17 cellular contexts compared by ENCODE assay signal in the genomic region with DNA sequence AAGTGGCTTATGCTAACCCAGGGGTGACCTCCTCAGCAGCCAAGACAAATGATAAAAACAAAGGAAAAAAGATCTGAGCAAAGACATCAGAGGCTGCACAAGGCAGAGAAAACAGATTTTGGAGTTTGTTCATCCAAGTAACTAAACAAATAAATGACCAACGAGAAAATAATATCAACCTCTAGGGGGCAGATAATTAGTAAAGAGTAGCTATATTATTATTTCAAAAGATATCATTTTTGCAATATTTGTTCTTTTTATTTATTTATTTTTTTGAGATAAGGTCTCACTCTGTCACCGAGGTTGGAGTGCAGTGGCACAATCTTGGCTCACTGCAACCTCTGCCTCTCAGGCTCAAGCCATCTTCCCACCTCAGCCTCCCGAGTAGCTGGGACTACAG.
DNase-seq lines count a peak whose midpoint lies in the region; ATAC-seq and TF ChIP-seq lines count a peak whose summit lies in the region.
"Had no signal": no experiment of that assay in that cellular context is flagged by ENCODE, and none has a peak within 500 bp of the region (broad histone marks: within the 10 kb centered on the region; RNA-seq: fewer than 3 reads in every experiment).

No MANE protein-coding gene starts in this region.

- H3K27ac ChIP-seq in cardiac muscle cell (peak overlapping the region; percentile 90), PC-3 (ENCODE audit: low read length) (no peak overlapping the region), fibroblast of lung (ENCODE audit: insufficient read depth, low read length) (peak overlapping the region; percentile 84), body of pancreas (no peak overlapping the region)

- H4K20me1 ChIP-seq in PC-3 (ENCODE audit: low read length) (no peaks in the 10 kb centered on the region), fibroblast of lung (ENCODE audit: control insufficient read depth, extremely low read depth, insufficient read depth, low read length) (no peaks in the 10 kb centered on the region)

- no peaks in the 10 kb centered on the region for H3K9me3 ChIP-seq in cardiac muscle cell (ENCODE audit: low read depth)
- H3K9me3 ChIP-seq in PC-3 (ENCODE audit: low read length), result no peaks in the 10 kb centered on the region
- no peaks in the 10 kb centered on the region for H3K9me3 ChIP-seq in fibroblast of lung (ENCODE audit: control insufficient read depth, insufficient read depth, low read depth, low read length)
- no peaks in the 10 kb centered on the region for H3K9me3 ChIP-seq in body of pancreas
- H3K9me3 ChIP-seq: uterus had no signal

- H3K4me2 ChIP-seq in PC-3 (ENCODE audit: low read length) (no peak overlapping the region), fibroblast of lung (ENCODE audit: extremely low read depth, insufficient read depth, low read length) (no peak overlapping the region)

- ATAC-seq in Right ventricle myocardium superior (ENCODE audit: poor library complexity), result no peak
- no peak for ATAC-seq in PC-3
- no peak for ATAC-seq in body of pancreas

- no peak overlapping the region for H3K4me3 ChIP-seq in cardiac muscle cell
- H3K4me3 ChIP-seq in PC-3 (ENCODE audit: low read length), result no peak overlapping the region
- no peak overlapping the region for H3K4me3 ChIP-seq in fibroblast of lung (replicated peaks in 1 of 4; ENCODE audit: control extremely low read depth in 1 of 4, insufficient read depth in 1 of 4, low read depth in 3 of 4, low read length in 4 of 4)
- no peak overlapping the region for H3K4me3 ChIP-seq in body of pancreas
- H3K4me3 ChIP-seq: uterus had no signal

- peaks cover 21% of the 10 kb centered on the region for H3K4me1 ChIP-seq in cardiac muscle cell (ENCODE audit: low read depth)
- 0 out of 2 replicates have a peak, but pooled peaks cover 6% of the 10 kb centered on the region for H3K4me1 ChIP-seq in PC-3 (ENCODE audit: insufficient read depth, low read length)
- H3K4me1 ChIP-seq in fibroblast of lung (ENCODE audit: control insufficient read depth, extremely low read depth, insufficient read depth, low read length), result peaks cover 8% of the 10 kb centered on the region
- H3K4me1 ChIP-seq in body of pancreas, result peaks cover 19% of the 10 kb centered on the region
- H3K4me1 ChIP-seq: uterus had no signal

- no peaks in the 10 kb centered on the region for H3F3A ChIP-seq in PC-3 (ENCODE audit: low read length, unreplicated experiment)

- no peaks in the 10 kb centered on the region for H3K79me2 ChIP-seq in PC-3 (ENCODE audit: low read length)
- no peaks in the 10 kb centered on the region for H3K79me2 ChIP-seq in fibroblast of lung (ENCODE audit: control insufficient read depth, insufficient read depth, low read length)

- intact Hi-C loops in Right ventricle myocardium superior (cut with DNase I), result no loop called here
- intact Hi-C loops in PC-3 (cut with micrococcal nuclease), result no loop called here
- intact Hi-C loops in body of pancreas (cut with DNase I), result no loop called here

- no peaks in the 10 kb centered on the region for H3K9me2 ChIP-seq in PC-3 (replicated peaks; ENCODE audit: low read length)

- TF ChIP-seq CTCF in cardiac muscle cell (IDR thresholded peaks at IDR 0.05; ENCODE audit: low read depth, low read length), result peak; percentile 11
- TF ChIP-seq CTCF in PC-3 (conservative IDR thresholded peaks at IDR 0.05; ENCODE audit: low read depth, low read length), result peak; percentile 37; the same call in 1 of the 2 replicates
- TF ChIP-seq CTCF in fibroblast of lung (conservative IDR thresholded peaks at IDR 0.05 in 1 of 2, IDR thresholded peaks at IDR 0.05 in 1 of 2; ENCODE audit: low read depth in 1 of 2, low read length in 2 of 2), result no peak
- peak in 1 of 7 experiments; percentile 21 for TF ChIP-seq CTCF in body of pancreas (IDR thresholded peaks at IDR 0.05)

- H3K27me3 ChIP-seq in cardiac muscle cell, result no peaks in the 10 kb centered on the region
- no peaks in the 10 kb centered on the region for H3K27me3 ChIP-seq in PC-3 (ENCODE audit: low read length)
- no peaks in the 10 kb centered on the region for H3K27me3 ChIP-seq in fibroblast of lung (ENCODE audit: control insufficient read depth, insufficient read depth, low read length)
- H3K27me3 ChIP-seq in body of pancreas, result no peaks in the 10 kb centered on the region
- H3K27me3 ChIP-seq: uterus had no signal

- H3K36me3 ChIP-seq in cardiac muscle cell (peaks cover 6% of the 10 kb centered on the region), PC-3 (ENCODE audit: low read depth, low read length) (no peaks in the 10 kb centered on the region; the same call in 1 of the 2 replicates), fibroblast of lung (ENCODE audit: control insufficient read depth, insufficient read depth, low read length) (no peaks in the 10 kb centered on the region), body of pancreas (replicated peaks in 1 of 2; ENCODE audit: insufficient read depth in 1 of 2, low read depth in 2 of 2) (peaks cover 0 to 3% of the 10 kb centered on the region in 2 donors)
- H3K36me3 ChIP-seq: uterus had no signal

- CTCF ChIA-PET in PC-3 (lab: Charles Lee), result interaction anchor here (0.5 to 1.1 kb wide), 5 partner anchors 15 to 401 kb away, joined by 3 to 9 read pairs (median 3); a partner anchor contains a TSS

- POLR2A ChIA-PET in PC-3 (lab: Charles Lee; ENCODE audit: unreplicated experiment), result no interaction called here

- BruUV-seq in PC-3 (replicated peaks; lab: Mats Ljungman, UMichigan), result no TSS peak

- TF ChIP-seq POLR2A in body of pancreas (IDR thresholded peaks at IDR 0.05), result no peak

- WGBS in body of pancreas, 2 donors, result 33% methylated on average over 3 of the region's 3 CpGs

- H3K9ac ChIP-seq in PC-3 (ENCODE audit: low read length), result no peak overlapping the region
- H3K9ac ChIP-seq in fibroblast of lung (ENCODE audit: insufficient read depth, low read length), result no peak overlapping the region

- no peak overlapping the region for H2AFZ ChIP-seq in PC-3 (ENCODE audit: low read length)
- no peak overlapping the region for H2AFZ ChIP-seq in fibroblast of lung (ENCODE audit: low read length)

- DNase-seq in cardiac muscle cell (ENCODE audit: low read depth in 1 of 2, low spot score in 1 of 2) (no peak), Right ventricle myocardium superior (no peak), PC-3 (peak; percentile 15), fibroblast of lung (ENCODE audit: low read depth in 2 of 2) (no peak), SKM-1 (lab: John Stamatoyannopoulos, UW; ENCODE audit: unreplicated experiment) (no peak), body of pancreas (no peak), mucosa of gallbladder (ENCODE audit: low spot score) (no peak), cortex of kidney (lab: John Stamatoyannopoulos, UW) (no peak)
- DNase-seq: activated CD4-positive, alpha-beta T cell treated with anti-CD3 and anti-CD28 coated beads, Interleukin-2, amount 10 ng/mL, durations not matched to agents 7 days and 5 days; HCEC 1CT; NCI-H187 treated with DMSO at 0.1 percent for 48 hours; NCI-H524; RPMI8226; small intestine; stimulated activated naive CD4-positive, alpha-beta T cell treated with Interleukin-2 at 50 U/mL for 16 hours; T-helper 9 cell; uterus had no signal

Comparison
In these comparisons a context has a peak if more than half of its experiments do, and no peak if none do; other contexts are left out.
1. H3K27ac ChIP-seq: peak in cardiac muscle cell (single experiment) and fibroblast of lung (single experiment); none in PC-3 (single experiment) and body of pancreas (0 of 4).
2. CTCF ChIP-seq: peak in cardiac muscle cell (single experiment) and PC-3 (single experiment); none in fibroblast of lung (0 of 2).